ENCODE assay signal across 1 cellular context in genomic region chr7:18570441-18570840, GRCh38.
TF ChIP-seq lines count a peak whose summit lies in the region.

No MANE protein-coding gene starts in this region.

TF ChIP-seq in GM23338, 12 proteins besides CTCF, POLR2A, EP300 and RAD21 (continued from another document):
- TF ChIP-seq CREB1 (CRISPR knock-in tag; IDR thresholded peaks at IDR 0.05; ENCODE audit: low read depth) (no peak), NANOG (IDR thresholded peaks at IDR 0.05; ENCODE audit: borderline replicate concordance) (no peak), EZH2 (IDR thresholded peaks at IDR 0.05; ENCODE audit: low read depth, unreplicated experiment) (no peak), ZNF114 (CRISPR knock-in tag; IDR thresholded peaks at IDR 0.05) (no peak), REST (IDR thresholded peaks at IDR 0.05; ENCODE audit: unreplicated experiment) (no peak), ETS1 (IDR thresholded peaks at IDR 0.05) (no peak), ZNF331 (CRISPR knock-in tag; IDR thresholded peaks at IDR 0.05; ENCODE audit: low read depth) (no peak), JUNB (IDR thresholded peaks at IDR 0.05; ENCODE audit: unreplicated experiment) (no peak), POLR2AphosphoS5 (IDR thresholded peaks at IDR 0.05; ENCODE audit: low read depth) (no peak), EZH2phosphoT487 (IDR thresholded peaks at IDR 0.05; ENCODE audit: unreplicated experiment) (no peak)
